In the genomic region with DNA sequence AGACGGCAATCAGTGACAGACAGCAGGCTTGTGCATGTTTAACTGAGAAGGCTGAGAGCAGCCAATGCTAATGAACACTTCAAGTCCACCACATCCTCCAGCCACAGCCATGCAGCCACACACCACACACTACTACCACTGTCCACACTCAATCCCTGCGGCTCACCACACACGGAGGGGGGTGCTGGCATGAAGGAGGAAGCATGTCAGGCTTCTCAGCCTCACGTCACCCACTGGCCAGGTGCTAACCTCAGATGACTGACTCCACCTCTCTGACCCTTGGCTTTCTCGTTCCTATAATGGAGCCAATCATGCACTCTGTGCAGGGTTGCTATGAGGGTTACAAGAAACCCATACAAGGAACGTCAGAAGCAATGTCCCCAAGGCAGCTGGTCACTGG, we compare ENCODE assay signal across 19 cellular contexts.
DNase-seq lines count a peak whose midpoint lies in the region; ATAC-seq and TF ChIP-seq lines count a peak whose summit lies in the region.
"Had no signal": no experiment of that assay in that cellular context is flagged by ENCODE, and none has a peak within 500 bp of the region (broad histone marks: within the 10 kb centered on the region; RNA-seq: fewer than 3 reads in every experiment).

No MANE protein-coding gene starts in this region.

- no peaks in the 10 kb centered on the region for H3K79me1 ChIP-seq in IMR-90 (ENCODE audit: low read depth in 1 of 2, low read length in 2 of 2)

- peaks cover 10% of the 10 kb centered on the region for H3K9me1 ChIP-seq in IMR-90 (ENCODE audit: insufficient read depth, low read length)

- DNase-seq in IMR-90, result no peak
- peak; percentile 22 for DNase-seq in astrocyte of the spinal cord (ENCODE audit: low read depth, low spot score)
- DNase-seq in renal cortical epithelial cell (ENCODE audit: low read depth), result peak; percentile 62
- no peak for DNase-seq in NCI-H128 (lab: John Stamatoyannopoulos, UW; ENCODE audit: unreplicated experiment)
- DNase-seq in OCI-M2 (lab: John Stamatoyannopoulos, UW; ENCODE audit: unreplicated experiment), result no peak
- no peak for DNase-seq in SK-N-SH
- DNase-seq: activated CD4-positive, alpha-beta memory T cell treated with anti-CD3 and anti-CD28 coated beads, Interleukin-2, amount 10 ng/mL, durations not matched to agents 7 days and 5 days; activated naive CD8-positive, alpha-beta T cell treated with anti-CD3 and anti-CD28 coated beads, Interleukin-2, amount 50 U/mL, for 24 hours; effector memory CD8-positive, alpha-beta T cell; hippocampal formation; left colon; mucosa of descending colon; NCI-H526 treated with DMSO at 0.1 percent for 48 hours; stimulated activated CD4-positive, alpha-beta T cell treated with anti-CD3 and anti-CD28 coated beads, Interleukin-4, amount 100 ng/mL, for 1 hour had no signal

- peak overlapping the region; percentile 63 for H2AFZ ChIP-seq in IMR-90 (replicated peaks; ENCODE audit: low read length, poor library complexity)
- no peak overlapping the region for H2AFZ ChIP-seq in SK-N-SH (ENCODE audit: low read depth)
- H2AFZ ChIP-seq: GM23248 had no signal

- no TSS peak for BruUV-seq in IMR-90 (replicated peaks; lab: Mats Ljungman, UMichigan)

- H3K9me2 ChIP-seq in SK-N-SH, result no peaks in the 10 kb centered on the region

- no peak overlapping the region for H3K9ac ChIP-seq in IMR-90 (ENCODE audit: low read depth, low read length)
- no peak overlapping the region for H3K9ac ChIP-seq in SK-N-SH
- H3K9ac ChIP-seq: GM23248 had no signal

- peak overlapping the region; percentile 91 for H2BK120ac ChIP-seq in IMR-90 (ENCODE audit: low read depth, low read length)

- H3F3A ChIP-seq in SK-N-SH (replicated peaks; ENCODE audit: insufficient read depth), result no peaks in the 10 kb centered on the region

- 60% methylated on average over 3 of the region's 6 CpGs; no CpG with 5 or more reads in 1 of the 2 experiments for WGBS in IMR-90 (ENCODE audit: extremely low coverage in 2 of 2, insufficient read length in 1 of 2), 2 experiments
- 19% methylated on average over 6 of the region's 6 CpGs for WGBS in SK-N-SH (ENCODE audit: low lambda C conversion rate)

- H2AK9ac ChIP-seq in IMR-90 (replicated peaks; ENCODE audit: low read depth, low read length, poor library complexity), result peak overlapping the region; percentile 79

- H3K56ac ChIP-seq in IMR-90 (ENCODE audit: extremely low read depth, insufficient read depth, low read length), result peak overlapping the region; percentile 23; the same call in 1 of the 2 replicates

- H3K36me3 ChIP-seq in IMR-90 (ENCODE audit: control insufficient read depth, insufficient read depth, low read length) (no peaks in the 10 kb centered on the region), SK-N-SH (replicated peaks in 1 of 2; ENCODE audit: control insufficient read depth in 1 of 2, insufficient read depth in 2 of 2, low read length in 1 of 2) (no peaks in the 10 kb centered on the region)

- H2AK5ac ChIP-seq in IMR-90 (ENCODE audit: low read depth, low read length), result peak overlapping the region; percentile 94

- H2BK5ac ChIP-seq in IMR-90 (ENCODE audit: low read depth, low read length, poor library complexity, severe bottlenecking), result peak overlapping the region; percentile 24

- in situ Hi-C loops in IMR-90 (cut with MboI; ENCODE audit: low sequenced_read_pairs) (loop anchor here (10.0 kb wide), 1 partner anchor 660 kb away; the partner anchor contains the start of gene SHH), astrocyte of the spinal cord (cut with HindIII; ENCODE audit: low sequenced_read_pairs) (no loop called here)

- peak overlapping the region in 1 of 2 experiments; percentile 18; a peak in 1 of 4 replicates for H4K8ac ChIP-seq in IMR-90 (ENCODE audit: low read depth in 2 of 2, low read length in 2 of 2)

- H4K5ac ChIP-seq in IMR-90 (ENCODE audit: low read depth, low read length), result peak overlapping the region; percentile 50; the same call in 1 of the 2 replicates

- H3K27ac ChIP-seq in IMR-90 (ENCODE audit: insufficient read depth, low read length) (peak overlapping the region; percentile 16; the same call in 1 of the 2 replicates), SK-N-SH (ENCODE audit: low read depth in 2 of 2, low read length in 1 of 2) (no peak overlapping the region)
- H3K27ac ChIP-seq: GM23248 had no signal

- no peaks in the 10 kb centered on the region for H3K9me3 ChIP-seq in IMR-90 (ENCODE audit: control insufficient read depth, insufficient read depth, low read length)
- no peaks in the 10 kb centered on the region for H3K9me3 ChIP-seq in SK-N-SH
- H3K9me3 ChIP-seq: mucosa of descending colon had no signal

- ATAC-seq in GM19351 (IDR thresholded peaks at IDR 0.05; ENCODE audit: unreplicated experiment) (peak; percentile 56), IMR-90 (ENCODE audit: low read depth) (no peak), GM18502 (IDR thresholded peaks at IDR 0.05; ENCODE audit: poor library complexity, unreplicated experiment) (no peak)
- ATAC-seq: activated naive CD8-positive, alpha-beta T cell treated with anti-CD3 and anti-CD28 coated beads, Interleukin-2, amount 50 U/mL, for 24 hours; effector memory CD8-positive, alpha-beta T cell; mucosa of descending colon; Panc1; sciatic nerve had no signal

- H3K4me3 ChIP-seq in IMR-90 (ENCODE audit: insufficient read depth, low read depth, low read length), result no peak overlapping the region
- no peak overlapping the region for H3K4me3 ChIP-seq in astrocyte of the spinal cord (ENCODE audit: low read depth, low read length)
- H3K4me3 ChIP-seq in SK-N-SH (ENCODE audit: low read depth in 2 of 2, low read length in 1 of 2), result no peak overlapping the region
- H3K4me3 ChIP-seq: GM23248, mucosa of descending colon had no signal

- H3K79me2 ChIP-seq in SK-N-SH (ENCODE audit: insufficient read depth), result no peaks in the 10 kb centered on the region

- POLR2A ChIA-PET in IMR-90 (lab: Charles Lee; ENCODE audit: unreplicated experiment) (no interaction called here), SK-N-SH (lab: Yijun Ruan, JAX) (no interaction called here)

- H4K91ac ChIP-seq in IMR-90 (ENCODE audit: insufficient read depth, low read depth, low read length), result peak overlapping the region; percentile 6; the same call in 1 of the 2 replicates

- H3K27me3 ChIP-seq in IMR-90 (ENCODE audit: control insufficient read depth, insufficient read depth, low read length), result no peaks in the 10 kb centered on the region
- H3K27me3 ChIP-seq in SK-N-SH (ENCODE audit: insufficient read depth), result peaks cover 7% of the 10 kb centered on the region; the same call in 1 of the 2 replicates

- intact Hi-C loops in IMR-90 (cut with micrococcal nuclease), result loop anchor here (10.0 kb wide), 1 partner anchor 280 kb away; no protein-coding TSS in a partner anchor

- CTCF ChIA-PET in IMR-90 (lab: Yijun Ruan, JAX), result no interaction called here
- CTCF ChIA-PET in SK-N-SH (lab: Yijun Ruan, JAX), result interaction anchor here (0.7 to 3.6 kb wide), 11 partner anchors 9 to 679 kb away, joined by 3 to 11 read pairs (median 4); no protein-coding TSS in a partner anchor

- TF ChIP-seq POLR2A in IMR-90 (IDR thresholded peaks at IDR 0.05; ENCODE audit: low read depth, low read length), result no peak

- H3K18ac ChIP-seq in IMR-90 (ENCODE audit: low read depth, low read length), result peak overlapping the region; percentile 29

- peak overlapping the region; percentile 74 for H3K4ac ChIP-seq in IMR-90 (ENCODE audit: low read depth, low read length)

- TF ChIP-seq CTCF in IMR-90 (conservative IDR thresholded peaks at IDR 0.05; ENCODE audit: low read depth, low read length) (no peak), astrocyte of the spinal cord (IDR thresholded peaks at IDR 0.05; ENCODE audit: low read depth, low read length) (no peak), SK-N-SH (IDR thresholded peaks at IDR 0.05) (no peak)

- H2BK20ac ChIP-seq in IMR-90 (ENCODE audit: low read depth, low read length), result peak overlapping the region; percentile 80

- H3K4me2 ChIP-seq in IMR-90 (ENCODE audit: low read depth, low read length) (no peak overlapping the region), SK-N-SH (no peak overlapping the region)

- TF ChIP-seq EP300 in SK-N-SH (IDR thresholded peaks at IDR 0.05; ENCODE audit: borderline replicate concordance in 1 of 2, low read depth in 1 of 2, low read length in 1 of 2), result no peak

- H3K14ac ChIP-seq in IMR-90 (replicated peaks; ENCODE audit: low read depth, low read length), result peak overlapping the region; percentile 21; the same call in 1 of the 2 replicates

- H4K20me1 ChIP-seq in IMR-90 (ENCODE audit: insufficient read depth, low read length) (no peaks in the 10 kb centered on the region), SK-N-SH (ENCODE audit: insufficient read depth) (no peaks in the 10 kb centered on the region)

- dilution Hi-C loops in IMR-90 (cut with HindIII; ENCODE audit: low sequenced_read_pairs, unreplicated experiment), result no loop called here

- H3K23ac ChIP-seq in IMR-90 (ENCODE audit: low read depth, low read length), result 0 out of 2 replicates have a peak overlapping the region, but pooled peaks have one; percentile 19

- H3K4me1 ChIP-seq in IMR-90 (ENCODE audit: control insufficient read depth, insufficient read depth, low read length), result peaks cover 11% of the 10 kb centered on the region
- H3K4me1 ChIP-seq in SK-N-SH (ENCODE audit: control insufficient read depth in 1 of 2, insufficient read depth in 2 of 2, low read depth in 1 of 2, low read length in 1 of 2), result no peaks in the 10 kb centered on the region

- H2BK15ac ChIP-seq in IMR-90 (ENCODE audit: low read depth, low read length), result peak overlapping the region; percentile 32; the same call in 1 of the 3 replicates

- TF ChIP-seq RAD21 in IMR-90 (IDR thresholded peaks at IDR 0.05; ENCODE audit: low read length) (no peak), SK-N-SH (IDR thresholded peaks at IDR 0.05; ENCODE audit: low read length) (no peak)

TF ChIP-seq in IMR-90, 13 proteins besides CTCF, POLR2A, EP300 and RAD21 (continues in another document):
- TF ChIP-seq, protein P1, sequence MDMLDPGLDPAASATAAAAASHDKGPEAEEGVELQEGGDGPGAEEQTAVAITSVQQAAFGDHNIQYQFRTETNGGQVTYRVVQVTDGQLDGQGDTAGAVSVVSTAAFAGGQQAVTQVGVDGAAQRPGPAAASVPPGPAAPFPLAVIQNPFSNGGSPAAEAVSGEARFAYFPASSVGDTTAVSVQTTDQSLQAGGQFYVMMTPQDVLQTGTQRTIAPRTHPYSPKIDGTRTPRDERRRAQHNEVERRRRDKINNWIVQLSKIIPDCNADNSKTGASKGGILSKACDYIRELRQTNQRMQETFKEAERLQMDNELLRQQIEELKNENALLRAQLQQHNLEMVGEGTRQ (IDR thresholded peaks at IDR 0.05; ENCODE audit: low read depth, low read length), result no peak
- TF ChIP-seq FOS (IDR thresholded peaks at IDR 0.05; ENCODE audit: low read depth, low read length), result no peak

TF ChIP-seq in SK-N-SH, 30 proteins besides CTCF, POLR2A, EP300 and RAD21 (continues in another document):
- no peak for TF ChIP-seq RXRA (IDR thresholded peaks at IDR 0.05; ENCODE audit: borderline replicate concordance, low read depth)

Comparison
In these comparisons a context has a peak if more than half of its experiments do, and no peak if none do; other contexts are left out.
1. DNase-seq: peak in astrocyte of the spinal cord (single experiment) and renal cortical epithelial cell (single experiment); none in IMR-90 (single experiment), NCI-H128 (single experiment), OCI-M2 (single experiment) and SK-N-SH (single experiment).